Comparison of ENCODE assay signal across 8 cellular contexts in the genomic region with DNA sequence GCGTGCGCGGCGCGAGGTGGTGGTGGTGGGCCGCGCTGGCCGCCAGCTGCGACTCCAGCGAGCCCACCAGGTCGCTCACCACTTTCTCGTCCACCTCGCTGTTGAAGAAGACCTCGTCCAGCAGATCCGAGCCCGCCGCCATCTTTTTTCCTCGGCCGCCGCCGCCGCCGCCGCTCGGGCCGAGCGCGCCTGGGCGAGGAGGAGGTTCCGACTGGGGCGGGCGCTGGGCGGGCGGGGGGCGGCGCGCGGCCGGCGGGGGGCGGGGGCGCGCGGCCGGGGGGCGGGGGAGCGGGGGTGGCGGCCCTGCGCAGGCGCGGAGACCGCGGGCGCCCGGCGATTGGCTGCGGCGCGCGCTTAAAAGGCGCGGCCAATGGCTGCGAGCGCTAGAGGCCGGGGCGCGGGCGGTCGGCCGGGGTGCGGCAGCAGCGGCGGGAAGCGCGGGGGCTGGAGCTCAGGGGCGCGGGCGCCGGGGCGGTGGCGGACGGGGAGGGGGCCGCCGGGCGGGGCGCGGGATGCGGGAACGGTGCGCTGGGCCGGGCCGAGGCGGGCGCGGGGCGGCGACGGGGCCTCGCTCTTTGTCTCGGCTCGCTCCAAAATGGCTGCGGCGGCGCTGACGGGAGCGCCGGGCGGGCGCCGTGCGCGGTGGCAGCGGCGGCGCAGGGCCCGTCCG. TPM values are rescaled to one million over a fixed set of nuclear protein-coding genes. Genes with fewer than 3 reads are reported as not detected.
DNase-seq lines count a peak whose midpoint lies in the region; ATAC-seq and TF ChIP-seq lines count a peak whose summit lies in the region.

TSS of gene TAF4 (minus strand) at position 213 of the 670 bp plus-strand sequence. CDS start at position 142, 71 bp downstream.

- H3K4me1 Mint-ChIP-seq in CD8-positive, alpha-beta memory T cell: peaks cover 42 to 52% (median 46%) of the 10 kb centered on the region in 3 donors

- H3K27me3 Mint-ChIP-seq in CD8-positive, alpha-beta memory T cell: peaks cover 3 to 6% of the 10 kb centered on the region in 2 donors

- 0 out of 2 replicates have a peak within 1 kb of the TSS, but pooled peaks have one; percentile 31 for H2AFZ ChIP-seq in OCI-LY1 (ENCODE audit: low read length)

- H3K9me2 ChIP-seq in OCI-LY1 (ENCODE audit: low read depth, low read length): no peaks in the 10 kb centered on the region

- peaks cover 0 to 15% (median 0%) of the 10 kb centered on the region in 3 donors for H3K36me3 Mint-ChIP-seq in CD8-positive, alpha-beta memory T cell

- TF ChIP-seq CTCF in HL-60 (IDR thresholded peaks at IDR 0.05; ENCODE audit: insufficient read depth, low read length): no peak
- TF ChIP-seq CTCF in OCI-LY1 (IDR thresholded peaks at IDR 0.05; ENCODE audit: low read length): no peak
- no peak for TF ChIP-seq CTCF in epithelial cell of esophagus (IDR thresholded peaks at IDR 0.05; ENCODE audit: insufficient read depth, low read depth, low read length, missing control alignments)
- no peak for TF ChIP-seq CTCF in mucosa of descending colon (IDR thresholded peaks at IDR 0.05)

- peak within 1 kb of the TSS; percentile 87 for H3K4me2 ChIP-seq in OCI-LY1 (ENCODE audit: low read length)

- H3K27me3 ChIP-seq in CD8-positive, alpha-beta memory T cell (ENCODE audit: insufficient read depth, low read length, poor library complexity, severe bottlenecking): no peaks in the 10 kb centered on the region
- H3K27me3 ChIP-seq in HL-60 (ENCODE audit: insufficient read depth, poor library complexity, severe bottlenecking) (no peaks in the 10 kb centered on the region), OCI-LY1 (ENCODE audit: insufficient read depth, low read length) (peaks cover 14% of the 10 kb centered on the region; the same call in 1 of the 2 replicates)

- H3K36me3 ChIP-seq in CD8-positive, alpha-beta memory T cell (ENCODE audit: insufficient read depth, low read length): no peaks in the 10 kb centered on the region
- peaks cover 19% of the 10 kb centered on the region; the same call in 1 of the 2 replicates for H3K36me3 ChIP-seq in OCI-LY1 (ENCODE audit: insufficient read depth, low read length)
- H3K36me3 ChIP-seq in mucosa of descending colon (ENCODE audit: low read depth): no peaks in the 10 kb centered on the region

- H3K27ac ChIP-seq in CD8-positive, alpha-beta memory T cell (ENCODE audit: low read depth, low read length): peak within 1 kb of the TSS; percentile 67
- H3K27ac ChIP-seq in HL-60 (replicated peaks): peak within 1 kb of the TSS; percentile 68
- no peak within 1 kb of the TSS for H3K27ac ChIP-seq in OCI-LY1 (ENCODE audit: low read depth, low read length, poor library complexity, severe bottlenecking)

- CTCF ChIA-PET in CD8-positive, alpha-beta memory T cell (lab: Charles Lee): interaction anchor here (0.9 to 2.6 kb wide), 6 partner anchors 41 to 72 kb away, joined by 3 to 9 read pairs (median 3); partner anchors contain the start of gene LSM14B

- POLR2A ChIA-PET in CD8-positive, alpha-beta memory T cell (lab: Charles Lee): interaction anchor here (0.6 to 4.0 kb wide), 9 partner anchors 52 to 1570 kb away, joined by 3 to 61 read pairs (median 5); partner anchors contain the start of genes LSM14B, MTG2, PSMA7 and SS18L1

- H3K9me3 ChIP-seq in CD8-positive, alpha-beta memory T cell (ENCODE audit: low read length): no peaks in the 10 kb centered on the region
- H3K9me3 ChIP-seq in OCI-LY1 (ENCODE audit: low read length): no peaks in the 10 kb centered on the region
- H3K9me3 ChIP-seq in mucosa of descending colon: no peaks in the 10 kb centered on the region

- H3K27ac Mint-ChIP-seq in CD8-positive, alpha-beta memory T cell: peak within 1 kb of the TSS; percentile 84 to 98 (median 90)

- H3K9me3 Mint-ChIP-seq in CD8-positive, alpha-beta memory T cell: no peaks in the 10 kb centered on the region

- intact Hi-C loops in mucosa of descending colon (cut with DNase I, micrococcal nuclease): loop anchor here in 1 of 2 donors (5.0 kb wide), 1 partner anchor 56 kb away; the partner anchor contains the start of gene LSM14B

- no peaks in the 10 kb centered on the region for H4K20me1 ChIP-seq in OCI-LY1 (ENCODE audit: insufficient read depth, low read length)

- DNase-seq in CD8-positive, alpha-beta memory T cell: peak; percentile 74 to 87 (median 79)
- DNase-seq in HL-60 (ENCODE audit: low read depth in 1 of 2, low spot score in 1 of 2): peak; percentile 43 to 63
- peak; percentile 71 for DNase-seq in activated T-cell treated with anti-CD3 and anti-CD28 coated beads for 1 hour (ENCODE audit: low read depth)
- DNase-seq in epithelial cell of esophagus (ENCODE audit: low read depth): peak; percentile 73
- peak; percentile 80 to 89 (median 86) for DNase-seq in mucosa of descending colon
- peak; percentile 70 for DNase-seq in stimulated activated CD8-positive, alpha-beta memory T cell treated with anti-CD3 and anti-CD28 coated beads, Interleukin-4, amount 100 ng/mL, for 24 hours (ENCODE audit: low read depth)

- H3K79me2 ChIP-seq in OCI-LY1 (ENCODE audit: insufficient read depth, low read length): peaks cover 20% of the 10 kb centered on the region; the same call in 1 of the 2 replicates

- ATAC-seq in GM19455 (IDR thresholded peaks at IDR 0.05; ENCODE audit: unreplicated experiment) (peak; percentile 59), mucosa of descending colon (peak; percentile 65)

- H3K4me1 ChIP-seq in CD8-positive, alpha-beta memory T cell (ENCODE audit: insufficient read depth, low read length): peaks cover 45% of the 10 kb centered on the region
- peaks cover 45% of the 10 kb centered on the region for H3K4me1 ChIP-seq in OCI-LY1 (ENCODE audit: insufficient read depth, low read length, severe bottlenecking)
- peaks cover 46% of the 10 kb centered on the region for H3K4me1 ChIP-seq in mucosa of descending colon (ENCODE audit: low read depth)

- H3K4me3 Mint-ChIP-seq in CD8-positive, alpha-beta memory T cell: peak within 1 kb of the TSS; percentile 86 to 92 (median 88)

- no peaks in the 10 kb centered on the region for H3F3A ChIP-seq in OCI-LY1 (ENCODE audit: insufficient read depth, low read length)

- peak within 1 kb of the TSS; percentile 84 for H3K4me3 ChIP-seq in CD8-positive, alpha-beta memory T cell (ENCODE audit: low read length)
- H3K4me3 ChIP-seq in HL-60 (replicated peaks; ENCODE audit: insufficient read depth, low read length): peak within 1 kb of the TSS; percentile 44
- peak within 1 kb of the TSS; percentile 75 for H3K4me3 ChIP-seq in OCI-LY1 (ENCODE audit: low read depth, low read length, poor library complexity, severe bottlenecking)
- H3K4me3 ChIP-seq in epithelial cell of esophagus (ENCODE audit: low read length): peak within 1 kb of the TSS; percentile 52
- peak within 1 kb of the TSS; percentile 44 for H3K4me3 ChIP-seq in mucosa of descending colon

- H3K9ac ChIP-seq in OCI-LY1 (ENCODE audit: low read length): peak within 1 kb of the TSS; percentile 86

RNA-seq across cellular contexts. Expression of gene TAF4, which starts in this region (rescaled TPM):
- total RNA-seq in CD8-positive, alpha-beta memory T cell: 10 to 100 TPM; 20.5 to 21.0 TPM
- polyA plus RNA-seq in CD8-positive, alpha-beta memory T cell: 1.4 TPM
- 10 to 100 TPM; 23.8 to 28.3 (median 27.5) TPM for total RNA-seq in mucosa of descending colon
